ENCODE assay signal across 8 cellular contexts in the genomic region with DNA sequence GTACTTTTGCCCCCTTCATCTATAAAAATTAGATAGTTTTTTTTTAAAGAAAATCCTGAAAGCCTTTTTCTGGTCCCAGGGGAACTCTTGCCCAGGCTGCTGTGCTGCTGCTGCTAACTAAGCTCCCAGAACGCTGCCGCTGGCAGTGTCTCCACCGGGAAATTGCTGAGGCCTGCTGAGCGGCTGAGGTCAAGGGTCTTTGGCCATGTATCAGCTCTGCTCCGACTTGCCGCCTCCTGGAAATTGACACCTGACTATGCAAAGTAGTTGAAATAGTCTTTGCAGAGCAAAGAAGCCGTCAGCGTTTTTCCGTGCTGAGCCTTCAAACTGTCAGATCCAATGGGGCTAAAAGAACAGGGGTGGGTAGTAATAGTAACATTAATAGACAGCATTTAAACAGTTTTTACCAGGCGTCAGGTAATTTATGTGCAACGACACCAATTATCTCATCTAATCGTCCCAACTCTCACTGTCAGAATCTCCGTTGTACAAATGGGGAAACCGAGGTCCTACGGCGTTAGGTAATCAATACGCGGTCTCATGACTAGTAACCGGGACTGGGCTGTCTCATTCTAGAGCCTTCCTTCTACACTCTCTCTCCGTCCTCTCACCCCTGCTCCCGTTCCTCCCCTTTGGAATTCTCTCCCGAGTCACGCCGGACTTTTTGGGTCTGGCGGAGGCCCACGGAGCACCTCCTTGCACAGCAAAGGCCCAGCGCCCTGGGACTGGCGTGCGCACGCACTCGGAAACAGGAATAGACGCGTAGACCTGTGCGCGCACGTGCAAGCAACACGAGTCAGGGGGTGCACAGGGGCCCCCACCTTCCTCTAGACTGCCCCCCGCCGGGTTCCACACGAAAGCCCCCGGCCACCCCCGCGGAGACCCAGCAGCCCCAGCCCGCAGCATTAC. TPM values are rescaled to one million over a fixed set of nuclear protein-coding genes. Genes with fewer than 3 reads are reported as not detected.
DNase-seq lines count a peak whose midpoint lies in the region; ATAC-seq, FAIRE-seq and TF ChIP-seq lines count a peak whose summit lies in the region.

No MANE protein-coding gene starts in this region.

- peak overlapping the region; percentile 95 for H3K4me3 Mint-ChIP-seq in stimulated activated memory B cell treated with anti-CD40 and anti-IgM and Interleukin-4, amounts not matched to agents 10 μg/mL and 1 μg/mL and 100 μg/mL, for 72 hours

- ATAC-seq in stimulated activated memory B cell treated with anti-CD40 and anti-IgM and Interleukin-4, amounts not matched to agents 10 μg/mL and 1 μg/mL and 100 μg/mL, for 72 hours: peak; percentile 79

- peak overlapping the region; percentile 51 for H3K9ac ChIP-seq in muscle layer of colon (ENCODE audit: low read length)

- H3K9me3 ChIP-seq in muscle layer of colon (ENCODE audit: low read length): no peaks in the 10 kb centered on the region

- H3K4me1 Mint-ChIP-seq in stimulated activated memory B cell treated with anti-CD40 and anti-IgM and Interleukin-4, amounts not matched to agents 10 μg/mL and 1 μg/mL and 100 μg/mL, for 72 hours: peaks cover 36% of the 10 kb centered on the region

- H3K36me3 ChIP-seq in H7 (replicated peaks; ENCODE audit: control insufficient read depth, insufficient read depth, low read length) (no peaks in the 10 kb centered on the region; the same call in 1 of the 2 replicates), muscle layer of colon (ENCODE audit: insufficient read depth, low read length) (peaks cover 13% of the 10 kb centered on the region)

- peak; percentile 66 for FAIRE-seq in GM12891 (lab: Jason Lieb, UNC)

- peak overlapping the region; percentile 50 for H3K27ac ChIP-seq in muscle layer of colon (ENCODE audit: low read depth, low read length)

- no peak for TF ChIP-seq POLR2A in GM12891 (IDR thresholded peaks at IDR 0.05; ENCODE audit: low read depth, low read length)

- H3K4me1 ChIP-seq in muscle layer of colon (ENCODE audit: insufficient read depth, low read length): peaks cover 17% of the 10 kb centered on the region

- H3K27ac Mint-ChIP-seq in stimulated activated memory B cell treated with anti-CD40 and anti-IgM and Interleukin-4, amounts not matched to agents 10 μg/mL and 1 μg/mL and 100 μg/mL, for 72 hours: peak overlapping the region; percentile 82

- peak overlapping the region; percentile 58 for H3K4me3 ChIP-seq in H7 (ENCODE audit: insufficient read depth, low read depth, low read length)
- H3K4me3 ChIP-seq in epithelial cell of proximal tubule (ENCODE audit: low read depth, low read length): peak overlapping the region; percentile 79
- H3K4me3 ChIP-seq in muscle layer of colon (ENCODE audit: low read depth in 1 of 2, low read length in 2 of 2): peak overlapping the region; percentile 79 to 90

- H3K27me3 Mint-ChIP-seq in stimulated activated memory B cell treated with anti-CD40 and anti-IgM and Interleukin-4, amounts not matched to agents 10 μg/mL and 1 μg/mL and 100 μg/mL, for 72 hours: no peaks in the 10 kb centered on the region

- no peaks in the 10 kb centered on the region for H3K9me3 Mint-ChIP-seq in stimulated activated memory B cell treated with anti-CD40 and anti-IgM and Interleukin-4, amounts not matched to agents 10 μg/mL and 1 μg/mL and 100 μg/mL, for 72 hours

- H3K36me3 Mint-ChIP-seq in stimulated activated memory B cell treated with anti-CD40 and anti-IgM and Interleukin-4, amounts not matched to agents 10 μg/mL and 1 μg/mL and 100 μg/mL, for 72 hours: peaks cover 21% of the 10 kb centered on the region

- DNase-seq in GM12891 (ENCODE audit: insufficient read length, low spot score) (no peak), H7 (peak; percentile 41), LHCN-M2 (ENCODE audit: low read depth) (peak; percentile 46), epithelial cell of proximal tubule (ENCODE audit: low read depth) (no peak), NK-92 (lab: John Stamatoyannopoulos, UW; ENCODE audit: unreplicated experiment) (no peak)
- peak; percentile 86 for DNase-seq in activated CD8-positive, alpha-beta memory T cell treated with anti-CD3 and anti-CD28 coated beads for 24 hours

- H3K27me3 ChIP-seq in H7 (ENCODE audit: control insufficient read depth, insufficient read depth, low read length): peaks cover 5% of the 10 kb centered on the region
- no peaks in the 10 kb centered on the region for H3K27me3 ChIP-seq in muscle layer of colon (ENCODE audit: control insufficient read depth in 1 of 2, insufficient read depth in 2 of 2, low read length in 2 of 2)

- no peak for TF ChIP-seq CTCF in epithelial cell of proximal tubule (conservative IDR thresholded peaks at IDR 0.05; ENCODE audit: low read depth, low read length)

TF ChIP-seq in GM12891, 5 proteins besides CTCF, POLR2A, EP300 and RAD21:
- TF ChIP-seq POLR2AphosphoS5 (IDR thresholded peaks at IDR 0.05; ENCODE audit: low read depth, low read length) (no peak), POU2F2 (IDR thresholded peaks at IDR 0.05; ENCODE audit: low read depth, low read length) (no peak), PAX5 (IDR thresholded peaks at IDR 0.05; ENCODE audit: insufficient read depth, low read length, severe bottlenecking) (no peak), TAF1 (IDR thresholded peaks at IDR 0.05; ENCODE audit: low read depth, low read length) (no peak), SPI1 (IDR thresholded peaks at IDR 0.05; ENCODE audit: low read depth, low read length) (no peak)

RNA-seq across cellular contexts. Expression of a gene that starts 0.6 kb away (rescaled TPM):
- polyA plus RNA-seq in GM12891 (2012; ENCODE audit: low read depth, missing spikeins): 5.6 TPM
- total RNA-seq in H7 (2014; rRNA removed; shearing (Covaris generic)): 12.2 and 12.8 TPM in 2 replicates
- total RNA-seq in LHCN-M2 (2014; rRNA removed) (19.4 and 36.1 TPM in 2 replicates), epithelial cell of proximal tubule (11.9 and 15.7 TPM in 2 replicates)
- 43.9 TPM for polyA plus RNA-seq in LHCN-M2 (2012)

RNA-seq across cellular contexts. Expression of a gene that starts 3.7 kb away (rescaled TPM):
- polyA plus RNA-seq in GM12891 (2012; ENCODE audit: low read depth, missing spikeins): not detected
- total RNA-seq in H7 (2014; rRNA removed; shearing (Covaris generic)): not detected in 2 replicates
- total RNA-seq in LHCN-M2 (2014; rRNA removed) (not detected in 2 replicates), epithelial cell of proximal tubule (not detected in 2 replicates)
- polyA plus RNA-seq in LHCN-M2 (2012): not detected

Comparison
In these comparisons a context has a peak if more than half of its experiments do, and no peak if none do; other contexts are left out.
1. DNase-seq: peak in H7 (single experiment), LHCN-M2 (single experiment) and activated CD8-positive, alpha-beta memory T cell treated with anti-CD3 and anti-CD28 coated beads for 24 hours (single experiment); none in GM12891 (single experiment), epithelial cell of proximal tubule (single experiment) and NK-92 (single experiment).
2. Peak in every context shown above with its lines, with median percentiles within 50 percentile points of each other: H3K4me3 ChIP-seq.